ENCODE assay signal across 1 cellular context in genomic region chr7:6284055-6284400, GRCh38.
TF ChIP-seq lines count a peak whose summit lies in the region.

No MANE protein-coding gene starts in this region.

TF ChIP-seq in WTC11, 78 proteins besides CTCF, POLR2A, EP300 and RAD21 (continued from another document):
- TF ChIP-seq HMGXB4 (CRISPR knock-in tag; IDR thresholded peaks at IDR 0.05) = no peak
- TF ChIP-seq ATF1 (CRISPR knock-in tag; IDR thresholded peaks at IDR 0.05) = no peak
- TF ChIP-seq NR1H2 (CRISPR knock-in tag; IDR thresholded peaks at IDR 0.05) = no peak
- no peak for TF ChIP-seq FOXP4 (CRISPR knock-in tag; IDR thresholded peaks at IDR 0.05)
- no peak for TF ChIP-seq MYBL2 (CRISPR knock-in tag; IDR thresholded peaks at IDR 0.05)
- no peak for TF ChIP-seq E2F1 (CRISPR knock-in tag; IDR thresholded peaks at IDR 0.05)
